In genomic region chr19:12721656-12722565, GRCh38 we compare ENCODE assay signal across 8 cellular contexts. TPM values are rescaled to one million over a fixed set of nuclear protein-coding genes. Genes with fewer than 3 reads are reported as not detected.
DNase-seq lines count a peak whose midpoint lies in the region; ATAC-seq, FAIRE-seq and TF ChIP-seq lines count a peak whose summit lies in the region.

No MANE protein-coding gene starts in this region.

- no peak overlapping the region for H2BK15ac ChIP-seq in neuronal stem cell (ENCODE audit: low read length)

- peak; percentile 86 for DNase-seq in A673 (ENCODE audit: low spot score)
- DNase-seq in GM18507 (ENCODE audit: extremely low spot score, insufficient read length, low read depth) = peak; percentile 63
- peak; percentile 44 for DNase-seq in OCI-M1 (lab: John Stamatoyannopoulos, UW)
- DNase-seq in activated naive CD4-positive, alpha-beta T cell treated with anti-CD3 and anti-CD28 coated beads, Interleukin-2, amount 10 ng/mL, durations not matched to agents 7 days and 5 days = peak; percentile 71
- DNase-seq in foreskin keratinocyte = peak in 1 of 2 donors; percentile 20
- peak; percentile 80 for DNase-seq in neuronal stem cell (ENCODE audit: low spot score)
- DNase-seq in vagina (ENCODE audit: extremely low spot score in 2 of 2) = no peak

- no peak for TF ChIP-seq CTCF in A673 (conservative IDR thresholded peaks at IDR 0.05; ENCODE audit: low read depth, low read length)
- TF ChIP-seq CTCF in foreskin keratinocyte (conservative IDR thresholded peaks at IDR 0.05) = no peak
- no peak for TF ChIP-seq CTCF in vagina (IDR thresholded peaks at IDR 0.05)

- peak overlapping the region; percentile 93 for H3K4me2 ChIP-seq in neuronal stem cell (ENCODE audit: insufficient read depth, low read length, poor library complexity, severe bottlenecking)

- H2BK120ac ChIP-seq in neuronal stem cell (ENCODE audit: low read depth, low read length) = peak overlapping the region; percentile 0

- no peak for FAIRE-seq in GM18507 (lab: Jason Lieb, UNC)

- H3K36me3 ChIP-seq in A673 (ENCODE audit: insufficient read depth, low read length, poor library complexity, severe bottlenecking) (peaks cover 25% of the 10 kb centered on the region), neuronal stem cell (replicated peaks in 1 of 2; ENCODE audit: control insufficient read depth in 2 of 2, insufficient read depth in 2 of 2, low read length in 2 of 2) (peaks cover 16 to 38% of the 10 kb centered on the region in 2 donors), vagina (peaks cover 0 to 17% of the 10 kb centered on the region in 2 donors)

- POLR2A ChIA-PET in A673 (lab: Charles Lee; ENCODE audit: low non-redundant PET) = interaction anchor here (0.5 to 0.7 kb wide), 7 partner anchors 17 to 796 kb away, joined by 3 to 24 read pairs (median 5); no protein-coding TSS in a partner anchor

- H3K27ac Mint-ChIP-seq in activated naive CD4-positive, alpha-beta T cell treated with anti-CD3 and anti-CD28 coated beads, Interleukin-2, amount 10 ng/mL, durations not matched to agents 7 days and 5 days = peak overlapping the region; percentile 93

- TF ChIP-seq POLR2A in vagina (IDR thresholded peaks at IDR 0.05) = no peak

- H3K27ac ChIP-seq in A673 (ENCODE audit: low read depth, low read length, poor library complexity, severe bottlenecking) = peak overlapping the region; percentile 98
- H3K27ac ChIP-seq in foreskin keratinocyte = peak overlapping the region; percentile 99
- H3K27ac ChIP-seq in neuronal stem cell (replicated peaks; ENCODE audit: low read length) = peak overlapping the region; percentile 97
- peak overlapping the region; percentile 95 for H3K27ac ChIP-seq in vagina

- intact Hi-C loops in A673 (cut with micrococcal nuclease; ENCODE audit: unreplicated experiment) (no loop called here), vagina (cut with DNase I) (no loop called here)

- peaks cover 5% of the 10 kb centered on the region for H3K4me1 ChIP-seq in A673 (ENCODE audit: insufficient read depth, low read length, poor library complexity, severe bottlenecking)
- H3K4me1 ChIP-seq in foreskin keratinocyte = peaks cover 11% of the 10 kb centered on the region
- H3K4me1 ChIP-seq in neuronal stem cell (ENCODE audit: control insufficient read depth in 2 of 2, insufficient read depth in 1 of 2, low read depth in 1 of 2, low read length in 2 of 2) = peaks cover 6 to 7% of the 10 kb centered on the region in 2 donors
- peaks cover 49% of the 10 kb centered on the region for H3K4me1 ChIP-seq in vagina

- H4K8ac ChIP-seq in neuronal stem cell (ENCODE audit: low read depth, low read length) = no peak overlapping the region

- CTCF ChIA-PET in A673 (lab: Charles Lee) = interaction anchor here (0.6 to 1.2 kb wide), 3 partner anchors 38 to 77 kb away, joined by 3 to 8 read pairs (median 4); no protein-coding TSS in a partner anchor
- CTCF ChIA-PET in activated naive CD4-positive, alpha-beta T cell treated with anti-CD3 and anti-CD28 coated beads, Interleukin-2, amount 10 ng/mL, durations not matched to agents 7 days and 5 days (lab: Charles Lee) = interaction anchor here (1.1 to 6.4 kb wide), 5 partner anchors 12 to 44 kb away, joined by 3 to 48 read pairs (median 5); partner anchors contain the start of gene TRIR

- no peak overlapping the region for H2BK12ac ChIP-seq in neuronal stem cell (ENCODE audit: low read length)

- peaks cover 42% of the 10 kb centered on the region for H3K4me1 Mint-ChIP-seq in activated naive CD4-positive, alpha-beta T cell treated with anti-CD3 and anti-CD28 coated beads, Interleukin-2, amount 10 ng/mL, durations not matched to agents 7 days and 5 days

- H3K18ac ChIP-seq in neuronal stem cell (ENCODE audit: low read length) = peak overlapping the region; percentile 92

- BruUV-seq in A673 (replicated peaks; lab: Mats Ljungman, UMichigan) = no TSS peak

- no peak overlapping the region for H3K4ac ChIP-seq in neuronal stem cell (ENCODE audit: low read length)

- WGBS in neuronal stem cell (ENCODE audit: extremely low coverage in 2 of 2, insufficient read length in 2 of 2, insufficient replicate concordance in 1 of 2), 2 donors = no CpG with 5 or more reads among the region's 65 CpGs

- H2BK5ac ChIP-seq in neuronal stem cell (ENCODE audit: low read length) = peak overlapping the region; percentile 40

- peak overlapping the region; percentile 3 for H2AK5ac ChIP-seq in neuronal stem cell (ENCODE audit: low read depth, low read length)

- H3K79me1 ChIP-seq in neuronal stem cell (ENCODE audit: low read depth, low read length) = peaks cover 12% of the 10 kb centered on the region

- H4K91ac ChIP-seq in neuronal stem cell (ENCODE audit: low read depth, low read length, poor library complexity) = no peak overlapping the region

- H3K9ac ChIP-seq in neuronal stem cell (ENCODE audit: low read depth, low read length, poor library complexity) = peak overlapping the region; percentile 87

- H3K14ac ChIP-seq in neuronal stem cell (ENCODE audit: low read length) = no peak overlapping the region

- H3K9me3 Mint-ChIP-seq in activated naive CD4-positive, alpha-beta T cell treated with anti-CD3 and anti-CD28 coated beads, Interleukin-2, amount 10 ng/mL, durations not matched to agents 7 days and 5 days = no peaks in the 10 kb centered on the region

- peak overlapping the region; percentile 99 for H3K4me3 Mint-ChIP-seq in activated naive CD4-positive, alpha-beta T cell treated with anti-CD3 and anti-CD28 coated beads, Interleukin-2, amount 10 ng/mL, durations not matched to agents 7 days and 5 days

- H3K27me3 Mint-ChIP-seq in activated naive CD4-positive, alpha-beta T cell treated with anti-CD3 and anti-CD28 coated beads, Interleukin-2, amount 10 ng/mL, durations not matched to agents 7 days and 5 days = peaks cover 4% of the 10 kb centered on the region

- H3K27me3 ChIP-seq in A673 (replicated peaks; ENCODE audit: insufficient read depth, low read depth, low read length, poor library complexity) (no peaks in the 10 kb centered on the region), foreskin keratinocyte (no peaks in the 10 kb centered on the region), neuronal stem cell (ENCODE audit: control insufficient read depth in 3 of 3, insufficient read depth in 3 of 3, low read depth in 1 of 3, low read length in 3 of 3) (no peaks in the 10 kb centered on the region), vagina (no peaks in the 10 kb centered on the region)

- ATAC-seq in HG03135 (IDR thresholded peaks at IDR 0.05; ENCODE audit: unreplicated experiment) (peak; percentile 20), foreskin keratinocyte (peak; percentile 34)

- peak overlapping the region; percentile 44 for H3K23ac ChIP-seq in neuronal stem cell (ENCODE audit: low read depth, low read length, poor library complexity)

- H3K4me3 ChIP-seq in A673 (ENCODE audit: low read depth, low read length, poor library complexity, severe bottlenecking) (peak overlapping the region; percentile 94), neuronal stem cell (ENCODE audit: low read length in 2 of 2) (peak overlapping the region; percentile 79 to 85), vagina (peak overlapping the region; percentile 78 to 84)

- H2AFZ ChIP-seq in neuronal stem cell (ENCODE audit: low read length) = peak overlapping the region; percentile 79

- peaks cover 26% of the 10 kb centered on the region for H3K36me3 Mint-ChIP-seq in activated naive CD4-positive, alpha-beta T cell treated with anti-CD3 and anti-CD28 coated beads, Interleukin-2, amount 10 ng/mL, durations not matched to agents 7 days and 5 days

- H3K9me3 ChIP-seq in A673 (ENCODE audit: low read depth, low read length, poor library complexity, severe bottlenecking) (no peaks in the 10 kb centered on the region), neuronal stem cell (replicated peaks in 1 of 2; ENCODE audit: control insufficient read depth in 2 of 2, insufficient read depth in 1 of 2, low read depth in 1 of 2, low read length in 2 of 2) (no peaks in the 10 kb centered on the region), vagina (no peaks in the 10 kb centered on the region)

RNA-seq across cellular contexts. Expression of gene TNPO2, which starts 1.8 kb away (rescaled TPM):
- total RNA-seq in A673 (2021) = 121 and 150 TPM in 2 replicates
- total RNA-seq in foreskin keratinocyte = 60.4 and 61.2 TPM in 2 replicates
- 20.8 and 26.1 TPM in 2 replicates for polyA plus RNA-seq in foreskin keratinocyte
- 47.1 TPM for polyA plus RNA-seq in neuronal stem cell (2013, experiment 1 of 2)
- 47.1 TPM for polyA plus RNA-seq in neuronal stem cell (2013, experiment 2 of 2)
- total RNA-seq in vagina = 85.7 TPM

RNA-seq across cellular contexts. Expression of gene TRIR, which starts 12.6 kb away (rescaled TPM):
- 238 and 259 TPM in 2 replicates for total RNA-seq in A673 (2021)
- 195 and 196 TPM in 2 replicates for total RNA-seq in foreskin keratinocyte
- 269 and 283 TPM in 2 replicates for polyA plus RNA-seq in foreskin keratinocyte
- polyA plus RNA-seq in neuronal stem cell (2013, experiment 1 of 2) = 242 TPM
- 221 TPM for polyA plus RNA-seq in neuronal stem cell (2013, experiment 2 of 2)
- 227 TPM for total RNA-seq in vagina

RNA-seq across cellular contexts. Expression of gene GET3, which starts 15.4 kb away (rescaled TPM):
- total RNA-seq in A673 (2021) (91.7 and 92.6 TPM in 2 replicates), foreskin keratinocyte (86.7 and 95.7 TPM in 2 replicates), vagina (59.9 TPM)
- polyA plus RNA-seq in foreskin keratinocyte = 139 and 141 TPM in 2 replicates
- 46.1 TPM for polyA plus RNA-seq in neuronal stem cell (2013, experiment 1 of 2)
- 44.7 TPM for polyA plus RNA-seq in neuronal stem cell (2013, experiment 2 of 2)

RNA-seq across cellular contexts. Expression of gene FBXW9, which starts 25.5 kb away (rescaled TPM):
- total RNA-seq in A673 (2021) (15.4 and 19.6 TPM in 2 replicates), foreskin keratinocyte (11.4 and 12.7 TPM in 2 replicates), vagina (5.6 TPM)
- polyA plus RNA-seq in foreskin keratinocyte = 15.0 and 15.3 TPM in 2 replicates
- polyA plus RNA-seq in neuronal stem cell (2013, experiment 1 of 2) = 11.2 TPM
- 11.1 TPM for polyA plus RNA-seq in neuronal stem cell (2013, experiment 2 of 2)

RNA-seq across cellular contexts. Expression of gene BEST2, which starts 29.7 kb away (rescaled TPM):
- 0.13 TPM in 1 of 2 replicates, not detected in the other for total RNA-seq in A673 (2021)
- not detected in 2 replicates for total RNA-seq in foreskin keratinocyte
- polyA plus RNA-seq in foreskin keratinocyte = not detected in 2 replicates
- 0.03 TPM for polyA plus RNA-seq in neuronal stem cell (2013, experiment 1 of 2)
- polyA plus RNA-seq in neuronal stem cell (2013, experiment 2 of 2) = 0.03 TPM
- total RNA-seq in vagina = 1.2 TPM

Comparison
In these comparisons a context has a peak if more than half of its experiments do, and no peak if none do; other contexts are left out.
1. DNase-seq: peak in A673 (single experiment), GM18507 (single experiment), OCI-M1 (single experiment), activated naive CD4-positive, alpha-beta T cell treated with anti-CD3 and anti-CD28 coated beads, Interleukin-2, amount 10 ng/mL, durations not matched to agents 7 days and 5 days (single experiment) and neuronal stem cell (single experiment); none in vagina (0 of 2).
2. Peak in every context shown above with its lines, with median percentiles within 50 percentile points of each other: H3K27ac ChIP-seq and H3K4me3 ChIP-seq.